ENCODE assay signal across 7 cellular contexts in the genomic region with DNA sequence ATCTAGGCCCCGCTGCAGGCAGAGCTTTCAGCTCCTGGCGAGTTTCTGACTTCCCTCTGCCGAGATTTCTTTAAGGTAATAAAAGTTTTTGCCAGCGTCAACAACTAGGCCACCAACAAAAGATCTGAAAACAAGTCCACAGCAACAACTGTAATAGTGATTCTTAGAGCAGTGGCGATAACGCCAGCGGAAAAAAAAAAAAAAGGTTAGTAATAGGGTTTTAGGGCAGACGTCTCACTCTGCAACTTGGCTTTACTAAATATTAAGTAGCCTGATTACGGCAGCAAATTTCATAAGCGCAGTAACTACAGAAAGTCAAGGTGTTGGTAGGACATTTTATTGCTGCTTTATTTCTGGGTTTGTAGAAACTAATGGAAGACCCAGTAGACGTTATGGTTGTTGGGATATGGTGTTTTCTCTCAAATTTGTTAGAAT. TPM values are rescaled to one million over a fixed set of nuclear protein-coding genes. Genes with fewer than 3 reads are reported as not detected.
DNase-seq lines count a peak whose midpoint lies in the region; ATAC-seq, FAIRE-seq and TF ChIP-seq lines count a peak whose summit lies in the region.

No MANE protein-coding gene starts in this region.

- TF ChIP-seq CTCF in keratinocyte (optimal IDR thresholded peaks at IDR 0.05 in 1 of 3, IDR thresholded peaks at IDR 0.05 in 1 of 3, conservative IDR thresholded peaks at IDR 0.05 in 1 of 3; ENCODE audit: extremely low read depth in 1 of 3, insufficient read depth in 2 of 3, low read length in 3 of 3): no peak

- H3K9ac ChIP-seq in keratinocyte (ENCODE audit: control insufficient read depth, extremely low read depth, insufficient read depth, low read length): peak overlapping the region; percentile 82
- peak overlapping the region; percentile 90 to 100 (median 95) for H3K9ac ChIP-seq in subcutaneous abdominal adipose tissue (ENCODE audit: low read length in 5 of 5)

- no peaks in the 10 kb centered on the region for H4K20me1 ChIP-seq in keratinocyte (ENCODE audit: control insufficient read depth, extremely low read depth, insufficient read depth, low read length)

- peaks cover 20% of the 10 kb centered on the region for H3K36me3 Mint-ChIP-seq in activated naive CD8-positive, alpha-beta T cell treated with anti-CD3 and anti-CD28 coated beads for 36 hours

- dilution Hi-C loops in keratinocyte (cut with MboI; ENCODE audit: extremely low pct_ligation_motif_present, low sequenced_read_pairs): no loop called here

- FAIRE-seq in keratinocyte (lab: Jason Lieb, UNC): no peak

- peaks cover 28% of the 10 kb centered on the region for H3K4me1 Mint-ChIP-seq in activated naive CD8-positive, alpha-beta T cell treated with anti-CD3 and anti-CD28 coated beads for 36 hours

- H3K9me3 ChIP-seq in keratinocyte (ENCODE audit: control insufficient read depth, low read depth, low read length) (no peaks in the 10 kb centered on the region), subcutaneous abdominal adipose tissue (ENCODE audit: control insufficient read depth in 5 of 5, low read length in 5 of 5) (peaks cover 0 to 3% (median 0%) of the 10 kb centered on the region in 5 donors)

- no peaks in the 10 kb centered on the region for H3K9me3 Mint-ChIP-seq in activated naive CD8-positive, alpha-beta T cell treated with anti-CD3 and anti-CD28 coated beads for 36 hours

- H3K36me3 ChIP-seq in keratinocyte (ENCODE audit: control insufficient read depth in 2 of 2, extremely low read depth in 1 of 2, insufficient read depth in 2 of 2, low read length in 2 of 2): no peaks in the 10 kb centered on the region
- H3K36me3 ChIP-seq in subcutaneous abdominal adipose tissue (ENCODE audit: control insufficient read depth in 5 of 5, insufficient read depth in 5 of 5, low read length in 5 of 5): peaks cover 0 to 3% (median 0%) of the 10 kb centered on the region in 5 donors

- peak; percentile 3 for ATAC-seq in HG03280 (IDR thresholded peaks at IDR 0.05; ENCODE audit: unreplicated experiment)

- peak overlapping the region; percentile 94 for H3K4me3 Mint-ChIP-seq in activated naive CD8-positive, alpha-beta T cell treated with anti-CD3 and anti-CD28 coated beads for 36 hours

- H3K27ac Mint-ChIP-seq in activated naive CD8-positive, alpha-beta T cell treated with anti-CD3 and anti-CD28 coated beads for 36 hours: peak overlapping the region; percentile 94

- H3K79me2 ChIP-seq in keratinocyte (ENCODE audit: control insufficient read depth, insufficient read depth, low read length): peaks cover 38% of the 10 kb centered on the region

- no peaks in the 10 kb centered on the region for H3K27me3 ChIP-seq in keratinocyte (ENCODE audit: control insufficient read depth, extremely low read depth, insufficient read depth, low read length)
- peaks cover 0 to 5% (median 0%) of the 10 kb centered on the region in 5 donors for H3K27me3 ChIP-seq in subcutaneous abdominal adipose tissue (ENCODE audit: control insufficient read depth in 5 of 5, insufficient read depth in 4 of 5, low read length in 5 of 5)

- H3K4me1 ChIP-seq in keratinocyte (ENCODE audit: control insufficient read depth, extremely low read depth, insufficient read depth, low read length): peaks cover 7% of the 10 kb centered on the region
- H3K4me1 ChIP-seq in subcutaneous abdominal adipose tissue (ENCODE audit: control insufficient read depth in 5 of 5, insufficient read depth in 5 of 5, low read length in 5 of 5): peaks cover 7 to 16% (median 11%) of the 10 kb centered on the region in 5 donors

- H3K27me3 Mint-ChIP-seq in activated naive CD8-positive, alpha-beta T cell treated with anti-CD3 and anti-CD28 coated beads for 36 hours: no peaks in the 10 kb centered on the region

- no peaks in the 10 kb centered on the region for H3K9me1 ChIP-seq in keratinocyte (ENCODE audit: control insufficient read depth, extremely low read depth, insufficient read depth, low read length)

- H3K4me2 ChIP-seq in keratinocyte (ENCODE audit: control insufficient read depth, extremely low read depth, insufficient read depth, low read depth, low read length): peak overlapping the region; percentile 96

- H3K4me3 ChIP-seq in keratinocyte (ENCODE audit: control insufficient read depth in 2 of 3, extremely low read depth in 1 of 3, insufficient read depth in 2 of 3, low read depth in 1 of 3, low read length in 3 of 3) (peak overlapping the region; percentile 65 to 98 (median 96)), subcutaneous abdominal adipose tissue (ENCODE audit: low read depth in 1 of 5, low read length in 5 of 5) (peak overlapping the region; percentile 80 to 98 (median 91))

- DNase-seq in activated naive CD8-positive, alpha-beta T cell treated with anti-CD3 and anti-CD28 coated beads for 36 hours: no peak
- DNase-seq in keratinocyte (ENCODE audit: low read depth, low spot score) (no peak), NCI-H2227 treated with DMSO at 0.1 percent for 48 hours (lab: John Stamatoyannopoulos, UW) (no peak), activated gamma-delta T cell treated with Interleukin-2 at 50 U/mL for 16 hours (no peak)
- no peak for DNase-seq in activated CD4-positive, alpha-beta T cell treated with anti-CD3 and anti-CD28 coated beads for 4 hours

- H3K27ac ChIP-seq in keratinocyte (ENCODE audit: control insufficient read depth, insufficient read depth, low read length) (peak overlapping the region; percentile 81), subcutaneous abdominal adipose tissue (ENCODE audit: low read depth, low read length) (peak overlapping the region; percentile 94)

- H2AFZ ChIP-seq in keratinocyte (ENCODE audit: control insufficient read depth, low read length): peak overlapping the region; percentile 94

RNA-seq across cellular contexts. Expression of a gene that starts 0.5 kb away (rescaled TPM):
- total RNA-seq in activated naive CD8-positive, alpha-beta T cell treated with anti-CD3 and anti-CD28 coated beads for 36 hours: 10 to 100 TPM; 21.8 to 22.5 TPM
- polyA plus RNA-seq in keratinocyte: 19.9 to 32.1 TPM (median 22.9 TPM) in 3 replicates
- polyA plus RNA-seq in keratinocyte (2011; ENCODE audit: low read depth): 2.5 TPM
- 7.6 and 15.5 TPM in 2 replicates for polyA plus RNA-seq in keratinocyte (2011; cell fraction: cytosol; rRNA removed)
- polyA plus RNA-seq in keratinocyte (2011; cell fraction: nucleus; rRNA removed): 29.6 and 39.9 TPM in 2 replicates
- 6.6 and 13.3 TPM in 2 replicates for polyA plus RNA-seq in keratinocyte (2012; ENCODE audit: low replicate concordance)
- 9.1 to 43.2 TPM (median 23.9 TPM) in 3 replicates for polyA minus RNA-seq in keratinocyte
- 10.7 TPM for polyA minus RNA-seq in keratinocyte (2011; cell fraction: cytosol; rRNA and poly(A)+ RNA removed)
- 34.9 and 64.9 TPM in 2 replicates for polyA minus RNA-seq in keratinocyte (2011; cell fraction: nucleus; rRNA and poly(A)+ RNA removed)
